ENCODE assay signal across 15 cellular contexts in the genomic region with DNA sequence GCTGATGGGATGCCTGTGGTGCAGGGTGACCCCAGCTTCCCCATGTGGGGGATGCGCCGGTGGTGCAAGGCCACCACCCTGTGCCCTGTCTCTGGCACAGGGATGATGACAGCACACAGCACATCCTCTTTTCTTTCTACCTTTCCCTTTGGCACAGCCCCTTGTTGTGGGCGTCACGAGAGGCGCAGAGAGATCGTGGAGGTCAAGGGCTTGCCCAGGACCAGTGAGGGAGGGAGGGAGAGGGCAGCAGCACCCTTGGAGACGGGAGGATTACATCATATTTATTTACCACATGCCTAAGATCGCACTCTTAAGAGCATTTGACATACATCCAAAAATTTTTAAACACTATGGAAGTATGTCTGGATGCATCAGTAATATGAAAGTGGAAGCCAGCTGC. TPM values are rescaled to one million over a fixed set of nuclear protein-coding genes. Genes with fewer than 3 reads are reported as not detected.
DNase-seq lines count a peak whose midpoint lies in the region; ATAC-seq lines count a peak whose summit lies in the region.
"Had no signal": no experiment of that assay in that cellular context is flagged by ENCODE, and none has a peak within 500 bp of the region (broad histone marks: within the 10 kb centered on the region; RNA-seq: fewer than 3 reads in every experiment).

No MANE protein-coding gene starts in this region.

- H3K9me3 ChIP-seq in stomach smooth muscle (ENCODE audit: control insufficient read depth in 2 of 2, low read length in 2 of 2): no peaks in the 10 kb centered on the region

- intact Hi-C loops in sciatic nerve (cut with DNase I): no loop called here

- H3K9ac ChIP-seq in stomach smooth muscle (ENCODE audit: low read length in 2 of 2): peak overlapping the region; percentile 14 to 69
- H3K9ac ChIP-seq: KMS-11 had no signal

- H3K27ac ChIP-seq in cingulate gyrus (ENCODE audit: low read depth, low read length) (peak overlapping the region; percentile 84), stomach smooth muscle (ENCODE audit: low read length) (peak overlapping the region; percentile 92)
- H3K27ac ChIP-seq: KMS-11 had no signal

- peak overlapping the region in 1 of 2 donors; percentile 47 for H3K4me3 ChIP-seq in stomach smooth muscle (ENCODE audit: low read length in 2 of 2)

- no peak for ATAC-seq in sciatic nerve
- ATAC-seq in GM18907 (IDR thresholded peaks at IDR 0.05; ENCODE audit: unreplicated experiment): no peak
- ATAC-seq: esophagus mucosa had no signal

- peaks cover 21 to 24% of the 10 kb centered on the region in 2 donors for H3K36me3 ChIP-seq in stomach smooth muscle (ENCODE audit: control insufficient read depth in 2 of 2, insufficient read depth in 2 of 2, low read length in 2 of 2)

- H3K4me1 ChIP-seq in stomach smooth muscle (ENCODE audit: control insufficient read depth, insufficient read depth, low read length): peaks cover 43% of the 10 kb centered on the region

- no peaks in the 10 kb centered on the region for H3K27me3 ChIP-seq in stomach smooth muscle (ENCODE audit: control insufficient read depth in 1 of 2, insufficient read depth in 2 of 2, low read length in 2 of 2)

- DNase-seq in HCEC 1CT (peak; percentile 47), hepatic stellate cell (ENCODE audit: low spot score) (peak; percentile 50), DMS114 treated with DMSO at 0.1 percent for 48 hours (lab: John Stamatoyannopoulos, UW; ENCODE audit: unreplicated experiment) (no peak), sciatic nerve (ENCODE audit: low spot score) (no peak), iPS-NIHi7 (ENCODE audit: extremely low spot score) (no peak)
- DNase-seq: activated B cell treated with CpG ODN at 0.5 μM for 24 hours, DMS 273 treated with DMSO at 0.1 percent for 48 hours, NCI-H1105, NCI-H82, SW 1271 had no signal

RNA-seq across cellular contexts. Expression of a gene that starts 12.6 kb away (rescaled TPM):
- 39.2 TPM for total RNA-seq in sciatic nerve

Comparison
In these comparisons a context has a peak if more than half of its experiments do, and no peak if none do; other contexts are left out.
1. DNase-seq: peak in HCEC 1CT (single experiment) and hepatic stellate cell (single experiment); none in DMS114 treated with DMSO at 0.1 percent for 48 hours (single experiment), sciatic nerve (single experiment) and iPS-NIHi7 (single experiment).